ENCODE assay signal across 1 cellular context in genomic region chr11:74593463-74593862, GRCh38.
TF ChIP-seq lines count a peak whose summit lies in the region.

No MANE protein-coding gene starts in this region.

TF ChIP-seq in endothelial cell of umbilical vein, 7 proteins besides CTCF, POLR2A, EP300 and RAD21:
- TF ChIP-seq JUN (IDR thresholded peaks at IDR 0.05; ENCODE audit: borderline replicate concordance, insufficient read depth, insufficient read length, low read depth) (no peak), GATA2 (IDR thresholded peaks at IDR 0.05; ENCODE audit: insufficient read depth, insufficient read length, low read depth, low read length) (no peak), EZH2 (IDR thresholded peaks at IDR 0.05; ENCODE audit: borderline replicate concordance, low read depth, low read length, severe bottlenecking) (no peak), MYC (IDR thresholded peaks at IDR 0.05; ENCODE audit: low read depth, low read length) (no peak), FOS (IDR thresholded peaks at IDR 0.05; ENCODE audit: borderline replicate concordance, insufficient read depth, low read length) (no peak), POLR2AphosphoS5 (IDR thresholded peaks at IDR 0.05; ENCODE audit: insufficient read depth, low read depth, low read length) (no peak)
- TF ChIP-seq, protein P1, sequence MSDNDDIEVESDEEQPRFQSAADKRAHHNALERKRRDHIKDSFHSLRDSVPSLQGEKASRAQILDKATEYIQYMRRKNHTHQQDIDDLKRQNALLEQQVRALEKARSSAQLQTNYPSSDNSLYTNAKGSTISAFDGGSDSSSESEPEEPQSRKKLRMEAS (IDR thresholded peaks at IDR 0.05; ENCODE audit: insufficient read depth, insufficient read length) = no peak
